In the genomic region with DNA sequence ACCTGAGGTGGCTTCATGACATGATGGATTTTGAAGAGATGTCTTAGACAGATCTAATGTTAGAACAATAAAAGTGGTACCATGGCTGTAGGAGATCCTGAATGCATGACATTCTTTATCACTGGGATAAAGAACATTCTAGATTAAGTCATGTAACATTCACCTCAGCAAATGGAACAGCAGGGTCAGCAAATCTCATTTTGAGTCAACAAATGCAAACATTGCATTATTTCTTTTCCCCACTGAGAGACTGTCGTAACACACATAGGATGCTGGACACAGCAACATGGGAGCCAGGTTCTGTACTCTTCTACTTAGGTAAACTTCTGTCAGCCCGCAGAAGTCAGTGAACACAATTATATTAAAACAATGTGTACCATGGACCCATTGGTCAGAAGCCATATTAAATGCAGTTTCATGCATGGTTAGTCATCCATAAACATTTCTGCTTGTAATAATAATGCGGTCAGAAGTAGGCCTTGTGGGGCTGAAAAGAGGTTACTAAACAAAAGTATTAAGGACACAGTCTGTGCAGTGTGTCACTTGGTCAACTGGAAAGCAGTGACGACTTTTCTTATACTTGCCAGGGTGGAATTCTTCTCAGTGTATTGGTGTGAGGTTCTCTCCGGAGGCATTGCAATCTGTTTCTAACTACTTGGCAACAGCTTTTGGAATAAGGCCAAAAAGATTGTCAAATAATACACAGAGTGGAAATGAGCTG, we compare ENCODE assay signal across 15 cellular contexts. TPM values are rescaled to one million over a fixed set of nuclear protein-coding genes. Genes with fewer than 3 reads are reported as not detected.
DNase-seq lines count a peak whose midpoint lies in the region; ATAC-seq, FAIRE-seq and TF ChIP-seq lines count a peak whose summit lies in the region.
"Had no signal": no experiment of that assay in that cellular context is flagged by ENCODE, and none has a peak within 500 bp of the region (broad histone marks: within the 10 kb centered on the region; RNA-seq: fewer than 3 reads in every experiment).

No MANE protein-coding gene starts in this region.

- no peaks in the 10 kb centered on the region for H3K4me1 Mint-ChIP-seq in activated T-helper 1 cell treated with anti-CD3 and anti-CD28 coated beads, Interleukin-12 subunit alpha, Interleukin-12 subunit beta, Interleukin-2, Interleukin-4 antibody, amounts not matched to agents 30 ng/mL and 10 ng/mL and 1 ng/mL, durations not matched to agents 14 hours and 24 hours and 36 hours (ENCODE audit: low read depth)
- H3K4me1 Mint-ChIP-seq: GM23338 had no signal

- FAIRE-seq in urothelium cell line (lab: Jason Lieb, UNC): peak; percentile 9

- no peaks in the 10 kb centered on the region for H3K27me3 Mint-ChIP-seq in activated T-helper 1 cell treated with anti-CD3 and anti-CD28 coated beads, Interleukin-12 subunit alpha, Interleukin-12 subunit beta, Interleukin-2, Interleukin-4 antibody, amounts not matched to agents 30 ng/mL and 10 ng/mL and 1 ng/mL, durations not matched to agents 14 hours and 24 hours and 36 hours (ENCODE audit: insufficient read depth)
- H3K27me3 Mint-ChIP-seq: CD4-positive, alpha-beta T cell had no signal

- intact Hi-C loops in left cardiac atrium (cut with DNase I): no loop called here
- intact Hi-C loops in cardiac septum (cut with DNase I): no loop called here
- intact Hi-C loops in activated T-helper 1 cell treated with anti-CD3 and anti-CD28 coated beads, Interleukin-12 subunit alpha, Interleukin-12 subunit beta, Interleukin-2, Interleukin-4 antibody, amounts not matched to agents 30 ng/mL and 10 ng/mL and 1 ng/mL, durations not matched to agents 14 hours and 24 hours and 36 hours (cut with micrococcal nuclease): no loop called here

- no peak for DNase-seq in left cardiac atrium
- no peak for DNase-seq in cardiac septum (ENCODE audit: low spot score)
- peak; percentile 5 for DNase-seq in glomerular visceral epithelial cell (ENCODE audit: extremely low spot score)
- DNase-seq in urothelium cell line (ENCODE audit: low spot score): no peak
- no peak for DNase-seq in NCI-H2107 treated with DMSO at 0.1 percent for 48 hours (lab: John Stamatoyannopoulos, UW; ENCODE audit: unreplicated experiment)
- DNase-seq in activated T-helper 1 cell treated with anti-CD3 and anti-CD28 coated beads, Interleukin-12 subunit alpha, Interleukin-12 subunit beta, Interleukin-2, Interleukin-4 antibody, amounts not matched to agents 30 ng/mL and 10 ng/mL and 1 ng/mL, durations not matched to agents 14 hours and 24 hours and 36 hours (ENCODE audit: low spot score): no peak
- DNase-seq: activated CD8-positive, alpha-beta memory T cell treated with anti-CD3 and anti-CD28 coated beads, Interleukin-2, amount 50 U/mL, for 4 hours; amniotic stem cell; CD4-positive, alpha-beta T cell; NCI-H2081 had no signal

- TF ChIP-seq CTCF in VCaP (conservative IDR thresholded peaks at IDR 0.05): no peak

- no peaks in the 10 kb centered on the region for H3K9me3 Mint-ChIP-seq in activated T-helper 1 cell treated with anti-CD3 and anti-CD28 coated beads, Interleukin-12 subunit alpha, Interleukin-12 subunit beta, Interleukin-2, Interleukin-4 antibody, amounts not matched to agents 30 ng/mL and 10 ng/mL and 1 ng/mL, durations not matched to agents 14 hours and 24 hours and 36 hours

- no peak overlapping the region for H3K27ac Mint-ChIP-seq in activated T-helper 1 cell treated with anti-CD3 and anti-CD28 coated beads, Interleukin-12 subunit alpha, Interleukin-12 subunit beta, Interleukin-2, Interleukin-4 antibody, amounts not matched to agents 30 ng/mL and 10 ng/mL and 1 ng/mL, durations not matched to agents 14 hours and 24 hours and 36 hours
- H3K27ac Mint-ChIP-seq: CD4-positive, alpha-beta T cell; GM23338 had no signal

- ATAC-seq in left cardiac atrium (peak; percentile 84 to 89), HG03571 (IDR thresholded peaks at IDR 0.05; ENCODE audit: unreplicated experiment) (no peak)
- ATAC-seq: GM23338 had no signal

- H3K4me3 Mint-ChIP-seq in activated T-helper 1 cell treated with anti-CD3 and anti-CD28 coated beads, Interleukin-12 subunit alpha, Interleukin-12 subunit beta, Interleukin-2, Interleukin-4 antibody, amounts not matched to agents 30 ng/mL and 10 ng/mL and 1 ng/mL, durations not matched to agents 14 hours and 24 hours and 36 hours: no peak overlapping the region
- H3K4me3 Mint-ChIP-seq: CD4-positive, alpha-beta T cell; GM23338 had no signal

- no peaks in the 10 kb centered on the region for H3K36me3 Mint-ChIP-seq in activated T-helper 1 cell treated with anti-CD3 and anti-CD28 coated beads, Interleukin-12 subunit alpha, Interleukin-12 subunit beta, Interleukin-2, Interleukin-4 antibody, amounts not matched to agents 30 ng/mL and 10 ng/mL and 1 ng/mL, durations not matched to agents 14 hours and 24 hours and 36 hours (ENCODE audit: low read depth)

- H3K27ac ChIP-seq in VCaP: peak overlapping the region; percentile 78

RNA-seq across cellular contexts. Expression of a gene that starts 46.6 kb away (rescaled TPM):
- total RNA-seq in left cardiac atrium (10 to 100 TPM; 67.0 to 67.9 TPM), cardiac septum (2.5 TPM)
- not detected in 2 replicates for total RNA-seq in activated T-helper 1 cell treated with anti-CD3 and anti-CD28 coated beads, Interleukin-12 subunit alpha, Interleukin-12 subunit beta, Interleukin-2, Interleukin-4 antibody, amounts not matched to agents 30 ng/mL and 10 ng/mL and 1 ng/mL, durations not matched to agents 14 hours and 24 hours and 36 hours
- total RNA-seq: CD4-positive, alpha-beta T cell; myocyte; smooth muscle cell had no signal

Comparison
In these comparisons a context has a peak if more than half of its experiments do, and no peak if none do; other contexts are left out.
1. RNA of a gene that starts 46.6 kb away (total RNA-seq): 67.0 to 67.9 TPM in left cardiac atrium; 2.5 TPM in cardiac septum (single experiment) and not detected in activated T-helper 1 cell treated with anti-CD3 and anti-CD28 coated beads, Interleukin-12 subunit alpha, Interleukin-12 subunit beta, Interleukin-2, Interleukin-4 antibody, amounts not matched to agents 30 ng/mL and 10 ng/mL and 1 ng/mL, durations not matched to agents 14 hours and 24 hours and 36 hours; every median in the first group is over 10 times any median in the second.